Comparison of ENCODE assay signal across 8 cellular contexts in the genomic region with DNA sequence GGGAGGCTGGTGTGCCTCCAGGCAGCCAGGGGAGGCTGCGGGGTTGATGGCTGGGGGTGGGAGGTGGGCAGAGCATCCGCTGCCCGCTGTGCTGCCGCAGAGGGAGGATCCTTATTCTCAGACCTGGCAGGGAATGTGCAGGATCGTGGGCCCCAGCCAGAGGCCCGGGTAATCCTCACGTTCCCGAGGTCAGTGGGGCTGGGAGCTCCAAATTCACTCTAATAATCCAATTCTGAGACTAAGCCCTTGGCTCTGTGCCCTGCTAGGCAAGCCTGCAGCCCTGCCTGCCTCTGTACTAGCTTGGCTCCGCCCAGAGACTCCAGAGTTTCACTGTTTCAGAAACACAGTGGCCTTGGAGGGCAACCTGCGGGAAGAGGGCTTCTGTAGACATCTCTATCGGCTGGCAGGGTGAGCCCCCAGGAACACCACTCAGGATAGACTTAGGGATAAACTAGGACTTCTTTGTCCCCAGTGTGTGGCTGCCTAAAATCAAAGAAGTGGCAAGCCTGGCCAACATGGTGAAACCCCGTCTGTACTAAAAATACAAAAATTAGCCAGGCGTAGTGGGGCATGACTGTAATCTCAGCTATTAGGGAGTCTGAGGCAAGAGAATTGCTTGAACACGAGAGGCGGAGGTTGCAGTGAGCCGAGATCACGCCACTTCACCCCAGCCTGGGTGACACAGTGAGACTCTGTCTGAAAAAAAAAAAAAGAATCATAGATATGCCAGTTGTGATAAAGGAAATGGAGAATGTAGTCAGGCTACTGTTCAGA. TPM values are rescaled to one million over a fixed set of nuclear protein-coding genes. Genes with fewer than 3 reads are reported as not detected.
DNase-seq lines count a peak whose midpoint lies in the region; ATAC-seq, FAIRE-seq and TF ChIP-seq lines count a peak whose summit lies in the region.

No MANE protein-coding gene starts in this region.

- peak; percentile 33 for DNase-seq in GM18507 (ENCODE audit: extremely low spot score, insufficient read length, low read depth)
- peak; percentile 43 for DNase-seq in SK-N-DZ (ENCODE audit: low spot score)
- peak; percentile 74 for DNase-seq in kidney
- no peak for DNase-seq in prostate gland (ENCODE audit: low spot score)
- no peak for DNase-seq in pons (ENCODE audit: low spot score)
- no peak for DNase-seq in posterior vena cava (ENCODE audit: low spot score)

- FAIRE-seq in GM18507 (lab: Jason Lieb, UNC) (peak; percentile 96), kidney (lab: Jason Lieb, UNC) (no peak)

- ATAC-seq in HG02759 (IDR thresholded peaks at IDR 0.05; ENCODE audit: unreplicated experiment) = peak; percentile 63
- ATAC-seq in HG03139 (IDR thresholded peaks at IDR 0.05; ENCODE audit: unreplicated experiment) = no peak

- WGBS in prostate gland = 42% methylated on average over 17 of the region's 17 CpGs

- H3K4me3 ChIP-seq in kidney (ENCODE audit: low read length in 2 of 2) (no peak overlapping the region), prostate gland (no peak overlapping the region)

- TF ChIP-seq CTCF in kidney (IDR thresholded peaks at IDR 0.05; ENCODE audit: borderline replicate concordance, extremely low read depth, insufficient read depth) (no peak), prostate gland (IDR thresholded peaks at IDR 0.05) (no peak)

- no peaks in the 10 kb centered on the region for H3K9me3 ChIP-seq in kidney (ENCODE audit: control insufficient read depth in 1 of 2, low read length in 2 of 2)
- no peaks in the 10 kb centered on the region for H3K9me3 ChIP-seq in prostate gland

- H3K27me3 ChIP-seq in prostate gland (replicated peaks; ENCODE audit: insufficient read depth) = no peaks in the 10 kb centered on the region

- H3K27ac ChIP-seq in kidney (ENCODE audit: low read depth in 2 of 2, low read length in 2 of 2) (peak overlapping the region; percentile 48 to 76), prostate gland (no peak overlapping the region)

- peak overlapping the region in 1 of 2 donors; percentile 43 for H3K9ac ChIP-seq in kidney (ENCODE audit: low read length in 2 of 2)

- intact Hi-C loops in kidney (cut with DNase I) (no loop called here), prostate gland (cut with DNase I) (no loop called here), posterior vena cava (cut with DNase I) (no loop called here)

- H3K36me3 ChIP-seq in kidney (ENCODE audit: control insufficient read depth in 1 of 2, insufficient read depth in 2 of 2, low read length in 2 of 2) = no peaks in the 10 kb centered on the region
- no peaks in the 10 kb centered on the region for H3K36me3 ChIP-seq in prostate gland

- TF ChIP-seq POLR2A in prostate gland (IDR thresholded peaks at IDR 0.05) = no peak

- peaks cover 0 to 2% of the 10 kb centered on the region in 2 donors for H3K4me1 ChIP-seq in kidney (ENCODE audit: control insufficient read depth in 1 of 2, insufficient read depth in 1 of 2, low read depth in 1 of 2, low read length in 2 of 2)
- H3K4me1 ChIP-seq in prostate gland (replicated peaks) = no peaks in the 10 kb centered on the region

RNA-seq across cellular contexts. Expression of gene MLEC, which starts 17.7 kb away (rescaled TPM):
- polyA plus RNA-seq in SK-N-DZ (2014; cell fraction: cytosol; rRNA removed) = 74.0 and 94.2 TPM in 2 replicates
- polyA plus RNA-seq in SK-N-DZ (2014; cell fraction: nucleus; rRNA removed) = 49.1 and 55.5 TPM in 2 replicates
- 146 TPM for total RNA-seq in kidney
- polyA plus RNA-seq in kidney (ENCODE audit: insufficient read depth, low read depth, low replicate concordance) = 60.3 TPM
- 100 to 1,000 TPM; 116 to 124 TPM for total RNA-seq in prostate gland
- 100 to 1,000 TPM in 1 of 2 donors, 10 to 100 TPM in 1; 92.5 to 132 TPM for total RNA-seq in posterior vena cava

RNA-seq across cellular contexts. Expression of gene CABP1, which starts 28.8 kb away (rescaled TPM):
- not detected in 2 replicates for polyA plus RNA-seq in SK-N-DZ (2014; cell fraction: cytosol; rRNA removed)
- 1.2 TPM in 1 of 2 replicates, not detected in the other for polyA plus RNA-seq in SK-N-DZ (2014; cell fraction: nucleus; rRNA removed)
- total RNA-seq in kidney (2.0 TPM), prostate gland (under 1 TPM; 0.23 to 0.62 TPM), posterior vena cava (1 to 10 TPM; 3.3 to 5.5 TPM)
- polyA plus RNA-seq in kidney (ENCODE audit: insufficient read depth, low read depth, low replicate concordance) = 24.1 TPM

RNA-seq across cellular contexts. Expression of gene UNC119B, which starts 41.0 kb away (rescaled TPM):
- polyA plus RNA-seq in SK-N-DZ (2014; cell fraction: cytosol; rRNA removed) = 32.6 TPM in 2 replicates
- polyA plus RNA-seq in SK-N-DZ (2014; cell fraction: nucleus; rRNA removed) = 22.6 and 23.9 TPM in 2 replicates
- total RNA-seq in kidney (44.5 TPM), prostate gland (10 to 100 TPM; 26.0 to 41.9 TPM), posterior vena cava (10 to 100 TPM; 20.6 to 21.3 TPM)
- 29.4 TPM for polyA plus RNA-seq in kidney (ENCODE audit: insufficient read depth, low read depth, low replicate concordance)

RNA-seq across cellular contexts. Expression of gene ACADS, which starts 56.4 kb away (rescaled TPM):
- polyA plus RNA-seq in SK-N-DZ (2014; cell fraction: cytosol; rRNA removed) = 9.8 and 12.4 TPM in 2 replicates
- polyA plus RNA-seq in SK-N-DZ (2014; cell fraction: nucleus; rRNA removed) = 43.7 and 49.1 TPM in 2 replicates
- total RNA-seq in kidney (24.4 TPM), prostate gland (10 to 100 TPM; 29.4 to 36.0 TPM), posterior vena cava (10 to 100 TPM; 12.3 to 15.7 TPM)
- polyA plus RNA-seq in kidney (ENCODE audit: insufficient read depth, low read depth, low replicate concordance) = 133 TPM

Comparison
In these comparisons a context has a peak if more than half of its experiments do, and no peak if none do; other contexts are left out.
1. DNase-seq: peak in GM18507 (single experiment), SK-N-DZ (single experiment) and kidney (single experiment); none in prostate gland (single experiment), pons (single experiment) and posterior vena cava (single experiment).
2. H3K27ac ChIP-seq: peak in kidney (2 of 2); none in prostate gland (0 of 2).